23 cellular contexts compared by ENCODE assay signal in genomic region chr22:40586781-40587180, GRCh38.
"Had no signal": no experiment of that assay in that cellular context is flagged by ENCODE, and none has a peak within 500 bp of the region (broad histone marks: within the 10 kb centered on the region; RNA-seq: fewer than 3 reads in every experiment).

No MANE protein-coding gene starts in this region.

- ATAC-seq: activated T-cell treated with anti-CD3 and anti-CD28 coated beads, Interleukin-2, amount 50 U/mL, for 72 hours had no signal

- H3K4me3 ChIP-seq: cardiac muscle cell, SJCRH30 had no signal

- H3K4me3 Mint-ChIP-seq: activated CD4-positive, alpha-beta memory T cell treated with anti-CD3 and anti-CD28 coated beads, Interleukin-2, amount 10 ng/mL, durations not matched to agents 7 days and 5 days; activated T-cell treated with anti-CD3 and anti-CD28 coated beads, Interleukin-2, amount 50 U/mL, for 72 hours had no signal

- H3K4me2 ChIP-seq: SK-N-SH had no signal

- DNase-seq: activated CD4-positive, alpha-beta memory T cell treated with anti-CD3 and anti-CD28 coated beads, Interleukin-2, amount 10 ng/mL, durations not matched to agents 7 days and 5 days; activated CD4-positive, alpha-beta T cell treated with anti-CD3 and anti-CD28 coated beads, Interleukin-2, amount 50 U/mL, for 1 hour; activated CD4-positive, CD25-positive, alpha-beta regulatory T cell; activated gamma-delta T cell treated with Interleukin-2 at 50 U/mL for 16 hours; activated T-cell treated with anti-CD3 and anti-CD28 coated beads, Interleukin-2, amount 50 U/mL, for 72 hours; amygdala; brain microvascular endothelial cell; KG1; NCI-H1048; NCI-H146; NCI-H1930; NCI-H2171 treated with DMSO at 0.1 percent for 48 hours; NCI-H345; NCI-H510A; NCI-H526 treated with DMSO at 0.1 percent for 48 hours; NCI-H82; Right ventricle myocardium superior; SJCRH30; SK-N-SH; T-helper 1 cell had no signal

- H3K9me3 ChIP-seq: SJCRH30, SK-N-SH had no signal

- H3K9ac ChIP-seq: SK-N-SH had no signal

- H3K9me3 Mint-ChIP-seq: activated CD4-positive, alpha-beta memory T cell treated with anti-CD3 and anti-CD28 coated beads, Interleukin-2, amount 10 ng/mL, durations not matched to agents 7 days and 5 days; activated T-helper 2 cell treated with anti-CD3 and anti-CD28 coated beads, Interferon-gamma antibody, Interleukin-2, Interleukin-4, amounts not matched to agents 10 μg/mL and 5 μg/mL and 100 μg/mL, durations not matched to agents 14 hours and 24 hours and 36 hours had no signal

- H3K27ac ChIP-seq: brain microvascular endothelial cell, SJCRH30 had no signal

- H3K27me3 ChIP-seq: brain microvascular endothelial cell, cardiac muscle cell, SJCRH30 had no signal

- H3K27ac Mint-ChIP-seq: activated CD4-positive, alpha-beta memory T cell treated with anti-CD3 and anti-CD28 coated beads, Interleukin-2, amount 10 ng/mL, durations not matched to agents 7 days and 5 days; activated T-cell treated with anti-CD3 and anti-CD28 coated beads, Interleukin-2, amount 50 U/mL, for 72 hours; activated T-helper 2 cell treated with anti-CD3 and anti-CD28 coated beads, Interferon-gamma antibody, Interleukin-2, Interleukin-4, amounts not matched to agents 10 μg/mL and 5 μg/mL and 100 μg/mL, durations not matched to agents 14 hours and 24 hours and 36 hours; IgD-negative memory B cell had no signal

- H3K27me3 Mint-ChIP-seq: activated CD4-positive, alpha-beta memory T cell treated with anti-CD3 and anti-CD28 coated beads, Interleukin-2, amount 10 ng/mL, durations not matched to agents 7 days and 5 days; IgD-negative memory B cell had no signal

- H3K4me1 ChIP-seq: SJCRH30 had no signal

- H3K36me3 ChIP-seq: cardiac muscle cell had no signal
